ENCODE assay signal across 1 cellular context in the genomic region with DNA sequence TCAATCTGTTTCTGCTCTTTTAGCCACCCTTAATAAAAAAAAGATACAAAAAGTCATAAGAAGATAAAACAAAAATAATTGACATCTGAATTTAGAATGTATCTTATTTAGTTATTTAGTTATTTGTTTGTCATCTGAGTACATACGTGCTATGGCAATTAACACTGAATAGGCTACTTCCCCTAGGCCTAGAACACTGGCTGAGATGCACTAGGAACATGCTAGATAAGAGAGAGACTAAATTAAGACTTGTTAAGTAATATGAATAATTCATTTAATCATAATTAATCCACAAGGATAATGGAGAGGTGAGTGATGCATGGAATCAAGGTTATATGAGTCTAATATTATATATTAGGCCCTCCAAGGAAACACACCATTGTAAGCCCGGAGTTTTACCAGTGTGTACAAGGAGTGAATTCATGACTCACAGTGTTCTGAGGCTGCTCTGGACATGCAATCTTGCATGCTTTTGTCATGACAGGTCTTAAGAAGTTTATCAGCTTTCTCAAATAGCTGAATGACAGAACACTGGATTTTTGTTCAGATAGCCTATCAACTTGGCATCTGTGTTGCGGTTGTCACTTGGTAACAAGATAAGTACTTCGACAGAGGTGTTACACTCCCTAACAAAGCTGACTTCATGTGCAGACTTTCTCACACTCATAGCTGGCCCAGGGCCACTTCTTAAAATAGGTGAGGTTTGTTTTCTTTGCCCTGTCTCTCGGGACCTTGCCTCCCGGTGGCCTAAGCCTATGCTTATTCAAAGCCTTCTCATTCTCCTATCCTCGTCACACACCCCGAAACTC.
A peak's percentile ranks its signal among the peaks of the same experiment; 100 is the strongest.
TF ChIP-seq lines count a peak whose summit lies in the region.

No MANE protein-coding gene starts in this region.

TF ChIP-seq in IMR-90, 13 proteins besides CTCF, POLR2A, EP300 and RAD21:
- no peak for TF ChIP-seq SMC3 (IDR thresholded peaks at IDR 0.05; ENCODE audit: low read depth, low read length)
- peak; percentile 94 for TF ChIP-seq CEBPB (IDR thresholded peaks at IDR 0.05; ENCODE audit: low read depth, low read length)
- TF ChIP-seq NFE2L2 (IDR thresholded peaks at IDR 0.05; ENCODE audit: low read depth, low read length) = peak; percentile 8; the same call in 1 of the 2 replicates
- no peak for TF ChIP-seq RFX5 (IDR thresholded peaks at IDR 0.05; ENCODE audit: low read depth, low read length)
- TF ChIP-seq MAZ (IDR thresholded peaks at IDR 0.05; ENCODE audit: borderline replicate concordance, low read depth, low read length) = no peak
- TF ChIP-seq RCOR1 (IDR thresholded peaks at IDR 0.05; ENCODE audit: insufficient replicate concordance, low read length) = peak; percentile 78
- peak; percentile 93 for TF ChIP-seq FOS (IDR thresholded peaks at IDR 0.05; ENCODE audit: low read depth, low read length)
- TF ChIP-seq, protein P1, sequence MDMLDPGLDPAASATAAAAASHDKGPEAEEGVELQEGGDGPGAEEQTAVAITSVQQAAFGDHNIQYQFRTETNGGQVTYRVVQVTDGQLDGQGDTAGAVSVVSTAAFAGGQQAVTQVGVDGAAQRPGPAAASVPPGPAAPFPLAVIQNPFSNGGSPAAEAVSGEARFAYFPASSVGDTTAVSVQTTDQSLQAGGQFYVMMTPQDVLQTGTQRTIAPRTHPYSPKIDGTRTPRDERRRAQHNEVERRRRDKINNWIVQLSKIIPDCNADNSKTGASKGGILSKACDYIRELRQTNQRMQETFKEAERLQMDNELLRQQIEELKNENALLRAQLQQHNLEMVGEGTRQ (IDR thresholded peaks at IDR 0.05; ENCODE audit: low read depth, low read length) = no peak
- peak; percentile 87 for TF ChIP-seq BHLHE40 (IDR thresholded peaks at IDR 0.05; ENCODE audit: low read depth, low read length)
- TF ChIP-seq MAFK (IDR thresholded peaks at IDR 0.05; ENCODE audit: low read depth, low read length) = peak; percentile 43; the same call in 1 of the 2 replicates
- no peak for TF ChIP-seq CHD1 (IDR thresholded peaks at IDR 0.05; ENCODE audit: low read depth, low read length)
- TF ChIP-seq, protein P2, sequence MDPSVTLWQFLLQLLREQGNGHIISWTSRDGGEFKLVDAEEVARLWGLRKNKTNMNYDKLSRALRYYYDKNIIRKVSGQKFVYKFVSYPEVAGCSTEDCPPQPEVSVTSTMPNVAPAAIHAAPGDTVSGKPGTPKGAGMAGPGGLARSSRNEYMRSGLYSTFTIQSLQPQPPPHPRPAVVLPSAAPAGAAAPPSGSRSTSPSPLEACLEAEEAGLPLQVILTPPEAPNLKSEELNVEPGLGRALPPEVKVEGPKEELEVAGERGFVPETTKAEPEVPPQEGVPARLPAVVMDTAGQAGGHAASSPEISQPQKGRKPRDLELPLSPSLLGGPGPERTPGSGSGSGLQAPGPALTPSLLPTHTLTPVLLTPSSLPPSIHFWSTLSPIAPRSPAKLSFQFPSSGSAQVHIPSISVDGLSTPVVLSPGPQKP (IDR thresholded peaks at IDR 0.05; ENCODE audit: borderline replicate concordance, low read depth, low read length) = no peak
- no peak for TF ChIP-seq MXI1 (IDR thresholded peaks at IDR 0.05; ENCODE audit: borderline replicate concordance, low read depth, low read length)
TF ChIP-seq in IMR-90: peak in this region for 6.
